ENCODE assay signal across 1 cellular context in genomic region chr18:50307738-50308470, GRCh38.
TF ChIP-seq lines count a peak whose summit lies in the region.

No MANE protein-coding gene starts in this region.

TF ChIP-seq in HepG2, 621 proteins besides CTCF, POLR2A, EP300 and RAD21 (continued from another document and continues in another):
- TF ChIP-seq MED1 (CRISPR knock-in tag; IDR thresholded peaks at IDR 0.05), result no peak
- TF ChIP-seq CHD4 (IDR thresholded peaks at IDR 0.05; ENCODE audit: borderline replicate concordance, low read length), result no peak
- no peak for TF ChIP-seq ZNF354B (CRISPR knock-in tag; IDR thresholded peaks at IDR 0.05)
- no peak for TF ChIP-seq ZNF639 (CRISPR knock-in tag; conservative IDR thresholded peaks at IDR 0.05)
- no peak for TF ChIP-seq ZNF280B (CRISPR knock-in tag; IDR thresholded peaks at IDR 0.05; ENCODE audit: borderline replicate concordance)
- no peak for TF ChIP-seq ZNF891 (CRISPR knock-in tag; IDR thresholded peaks at IDR 0.05)
- TF ChIP-seq SP2 (CRISPR knock-in tag; IDR thresholded peaks at IDR 0.05), result no peak
- TF ChIP-seq NRL (CRISPR knock-in tag; IDR thresholded peaks at IDR 0.05; ENCODE audit: borderline replicate concordance), result no peak
- no peak for TF ChIP-seq POGZ (CRISPR knock-in tag; IDR thresholded peaks at IDR 0.05)
- no peak for TF ChIP-seq ARID5B (CRISPR knock-in tag; IDR thresholded peaks at IDR 0.05)
- TF ChIP-seq ZNF432 (CRISPR knock-in tag; IDR thresholded peaks at IDR 0.05; ENCODE audit: borderline replicate concordance), result no peak
- no peak for TF ChIP-seq ZNF558 (CRISPR knock-in tag; IDR thresholded peaks at IDR 0.05; ENCODE audit: borderline replicate concordance)
- TF ChIP-seq HIVEP1 (CRISPR knock-in tag; IDR thresholded peaks at IDR 0.05), result no peak
- no peak for TF ChIP-seq PAWR (CRISPR knock-in tag; IDR thresholded peaks at IDR 0.05; ENCODE audit: borderline replicate concordance)
- TF ChIP-seq ZFP1 (CRISPR knock-in tag; IDR thresholded peaks at IDR 0.05), result no peak
- TF ChIP-seq MTA1 (CRISPR knock-in tag; IDR thresholded peaks at IDR 0.05; ENCODE audit: borderline replicate concordance), result no peak
- no peak for TF ChIP-seq ZBTB37 (CRISPR knock-in tag; IDR thresholded peaks at IDR 0.05)
- 0 out of 2 replicates have a peak, but pooled peaks have one; percentile 15 for TF ChIP-seq GATAD1 (CRISPR knock-in tag; IDR thresholded peaks at IDR 0.05)
- no peak for TF ChIP-seq ATM (IDR thresholded peaks at IDR 0.05; ENCODE audit: borderline replicate concordance)
- TF ChIP-seq ZNF782 (CRISPR knock-in tag; IDR thresholded peaks at IDR 0.05; ENCODE audit: borderline replicate concordance), result no peak
- no peak for TF ChIP-seq ZNF720 (CRISPR knock-in tag; IDR thresholded peaks at IDR 0.05)
- peak; percentile 83 for TF ChIP-seq SAP130 (CRISPR knock-in tag; IDR thresholded peaks at IDR 0.05; ENCODE audit: low read depth)
- TF ChIP-seq RAD51 (IDR thresholded peaks at IDR 0.05; ENCODE audit: borderline replicate concordance), result no peak
- no peak for TF ChIP-seq MTF2 (CRISPR knock-in tag; IDR thresholded peaks at IDR 0.05; ENCODE audit: borderline replicate concordance)
- no peak for TF ChIP-seq MAF1 (CRISPR knock-in tag; IDR thresholded peaks at IDR 0.05; ENCODE audit: borderline replicate concordance)
- no peak for TF ChIP-seq ZNF441 (CRISPR knock-in tag; IDR thresholded peaks at IDR 0.05; ENCODE audit: borderline replicate concordance)
- TF ChIP-seq ZNF709 (CRISPR knock-in tag; IDR thresholded peaks at IDR 0.05), result no peak
- TF ChIP-seq ZNF414 (CRISPR knock-in tag; IDR thresholded peaks at IDR 0.05), result no peak
- no peak for TF ChIP-seq ZNF407 (CRISPR knock-in tag; IDR thresholded peaks at IDR 0.05; ENCODE audit: not compliant biosample characterization)
- no peak for TF ChIP-seq KLF12 (CRISPR knock-in tag; IDR thresholded peaks at IDR 0.05; ENCODE audit: borderline replicate concordance)
- TF ChIP-seq KAT2B (IDR thresholded peaks at IDR 0.05; ENCODE audit: borderline replicate concordance, low read depth, low read length), result no peak
- TF ChIP-seq ZNF839 (CRISPR knock-in tag; IDR thresholded peaks at IDR 0.05; ENCODE audit: borderline replicate concordance), result no peak
- no peak for TF ChIP-seq ZNF510 (CRISPR knock-in tag; IDR thresholded peaks at IDR 0.05; ENCODE audit: low read depth)
- TF ChIP-seq ZBTB8A (CRISPR knock-in tag; IDR thresholded peaks at IDR 0.05; ENCODE audit: borderline replicate concordance, low read depth), result no peak
- TF ChIP-seq SP5 (CRISPR knock-in tag; IDR thresholded peaks at IDR 0.05; ENCODE audit: borderline replicate concordance, low read depth), result no peak
- no peak for TF ChIP-seq CSRNP1 (CRISPR knock-in tag; IDR thresholded peaks at IDR 0.05)
- no peak for TF ChIP-seq ZNF30 (CRISPR knock-in tag; IDR thresholded peaks at IDR 0.05)
- TF ChIP-seq HDAC2 (CRISPR knock-in tag; IDR thresholded peaks at IDR 0.05), result no peak
